Comparison of ENCODE assay signal across 9 cellular contexts in the genomic region with DNA sequence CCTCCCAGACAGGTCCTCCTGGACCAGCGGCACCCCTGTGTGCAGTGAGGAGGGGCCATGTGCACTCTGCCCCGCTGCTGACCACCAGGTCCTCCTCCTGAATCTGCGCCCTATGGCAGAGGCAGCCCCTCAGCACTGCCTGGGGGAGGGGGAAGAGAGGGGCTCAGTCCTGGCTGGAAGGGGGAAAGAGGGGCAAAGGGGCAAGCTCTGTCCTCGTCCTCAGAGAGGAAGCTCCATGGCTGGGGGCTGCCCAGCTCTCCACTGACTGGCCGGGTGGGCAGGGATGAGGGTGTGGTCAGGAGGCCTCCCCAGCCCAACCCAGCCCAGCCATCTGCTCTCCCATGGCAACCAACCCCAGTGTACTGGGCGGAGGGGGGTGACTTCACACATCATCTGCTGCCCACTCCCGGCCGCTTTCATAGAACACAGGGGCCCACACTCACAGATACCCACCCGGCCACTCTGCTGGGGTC. TPM values are rescaled to one million over a fixed set of nuclear protein-coding genes. Genes with fewer than 3 reads are reported as not detected.
DNase-seq lines count a peak whose midpoint lies in the region; ATAC-seq and TF ChIP-seq lines count a peak whose summit lies in the region.
"Had no signal": no experiment of that assay in that cellular context is flagged by ENCODE, and none has a peak within 500 bp of the region (broad histone marks: within the 10 kb centered on the region; RNA-seq: fewer than 3 reads in every experiment).

No MANE protein-coding gene starts in this region.

- ATAC-seq in GM23338 (peak; percentile 3; the same call in 2 of the 3 replicates), GM18870 (IDR thresholded peaks at IDR 0.05; ENCODE audit: unreplicated experiment) (no peak)
- no peak for ATAC-seq in stimulated activated naive CD8-positive, alpha-beta T cell treated with anti-CD3 and anti-CD28 coated beads, Interleukin-15, Interleukin-2, amounts not matched to agents 100 U/mL and 50 U/mL, for 24 hours
- ATAC-seq in stimulated activated memory B cell treated with anti-CD40 and anti-IgM and Interleukin-4, amounts not matched to agents 10 μg/mL and 1 μg/mL and 100 μg/mL, for 72 hours = no peak

- peaks cover 81% of the 10 kb centered on the region for H3K4me1 Mint-ChIP-seq in GM23338
- H3K4me1 Mint-ChIP-seq in stimulated activated memory B cell treated with anti-CD40 and anti-IgM and Interleukin-4, amounts not matched to agents 10 μg/mL and 1 μg/mL and 100 μg/mL, for 72 hours = peaks cover 5% of the 10 kb centered on the region

- H3K4me3 ChIP-seq in GM23338 = peak overlapping the region; percentile 35; the same call in 1 of the 2 replicates
- no peak overlapping the region for H3K4me3 ChIP-seq in skeletal muscle satellite cell (ENCODE audit: low read length)

- peaks cover 32% of the 10 kb centered on the region for H3F3A ChIP-seq in GM23338 (replicated peaks; ENCODE audit: low read depth)

- DNase-seq in GM23338 (ENCODE audit: low spot score) (no peak), hippocampal formation (lab: John Stamatoyannopoulos, UW) (peak; percentile 47 to 52), NCI-H226 (no peak)
- no peak for DNase-seq in stimulated activated naive CD8-positive, alpha-beta T cell treated with anti-CD3 and anti-CD28 coated beads, Interleukin-15, Interleukin-2, amounts not matched to agents 100 U/mL and 50 U/mL, for 24 hours
- DNase-seq: activated CD8-positive, alpha-beta memory T cell treated with anti-CD3 and anti-CD28 coated beads, Interleukin-2, amount 50 U/mL, for 48 hours had no signal

- H3K4me1 ChIP-seq in GM23338 (ENCODE audit: insufficient read depth) (peaks cover 78% of the 10 kb centered on the region), skeletal muscle satellite cell (ENCODE audit: control insufficient read depth, insufficient read depth, low read length) (peaks cover 63% of the 10 kb centered on the region)

- H3K27me3 ChIP-seq in GM23338 (ENCODE audit: insufficient read depth) (no peaks in the 10 kb centered on the region), skeletal muscle satellite cell (ENCODE audit: control insufficient read depth, insufficient read depth, low read length) (no peaks in the 10 kb centered on the region)

- H3K36me3 ChIP-seq in GM23338 (ENCODE audit: insufficient read depth) = no peaks in the 10 kb centered on the region
- H3K36me3 ChIP-seq in skeletal muscle satellite cell (ENCODE audit: insufficient read depth, low read length) = peaks cover 22% of the 10 kb centered on the region

- H3K27me3 Mint-ChIP-seq in GM23338 (ENCODE audit: insufficient read depth, low read depth, poor library complexity) = peaks cover 16% of the 10 kb centered on the region
- H3K27me3 Mint-ChIP-seq in stimulated activated memory B cell treated with anti-CD40 and anti-IgM and Interleukin-4, amounts not matched to agents 10 μg/mL and 1 μg/mL and 100 μg/mL, for 72 hours = peaks cover 91% of the 10 kb centered on the region

- H3K9me2 ChIP-seq in GM23338 (ENCODE audit: insufficient read depth) = no peaks in the 10 kb centered on the region

- no peak for TF ChIP-seq CTCF in GM23338 (conservative IDR thresholded peaks at IDR 0.05; ENCODE audit: low read depth in 2 of 2)

- no peaks in the 10 kb centered on the region for H3K9me3 Mint-ChIP-seq in GM23338
- H3K9me3 Mint-ChIP-seq in stimulated activated memory B cell treated with anti-CD40 and anti-IgM and Interleukin-4, amounts not matched to agents 10 μg/mL and 1 μg/mL and 100 μg/mL, for 72 hours = no peaks in the 10 kb centered on the region

- H2AFZ ChIP-seq in GM23338 = no peak overlapping the region

- H3K27ac ChIP-seq in GM23338 (ENCODE audit: low read depth) = peak overlapping the region; percentile 100
- H3K27ac ChIP-seq in angular gyrus (ENCODE audit: low read depth, low read length) = peak overlapping the region; percentile 60

- no peak overlapping the region for H3K4me3 Mint-ChIP-seq in GM23338
- H3K4me3 Mint-ChIP-seq in stimulated activated memory B cell treated with anti-CD40 and anti-IgM and Interleukin-4, amounts not matched to agents 10 μg/mL and 1 μg/mL and 100 μg/mL, for 72 hours = no peak overlapping the region

- peak overlapping the region; percentile 48 for H3K9ac ChIP-seq in skeletal muscle satellite cell (ENCODE audit: low read depth, low read length)

- H3K4me2 ChIP-seq in GM23338 (peak overlapping the region; percentile 62), skeletal muscle satellite cell (ENCODE audit: low read length) (peak overlapping the region; percentile 18)

- H3K9me3 ChIP-seq in skeletal muscle satellite cell (replicated peaks; ENCODE audit: low read length) = no peaks in the 10 kb centered on the region

- peaks cover 4% of the 10 kb centered on the region; the same call in 1 of the 3 replicates for H3K36me3 Mint-ChIP-seq in GM23338 (ENCODE audit: low read depth)
- no peaks in the 10 kb centered on the region for H3K36me3 Mint-ChIP-seq in stimulated activated memory B cell treated with anti-CD40 and anti-IgM and Interleukin-4, amounts not matched to agents 10 μg/mL and 1 μg/mL and 100 μg/mL, for 72 hours

- peaks cover 25% of the 10 kb centered on the region for H4K20me1 ChIP-seq in GM23338 (replicated peaks; ENCODE audit: insufficient read depth)

- H3K79me2 ChIP-seq in GM23338 (replicated peaks; ENCODE audit: insufficient read depth) = peaks cover 87% of the 10 kb centered on the region

- peak overlapping the region; percentile 72 for H3K27ac Mint-ChIP-seq in GM23338
- H3K27ac Mint-ChIP-seq in stimulated activated memory B cell treated with anti-CD40 and anti-IgM and Interleukin-4, amounts not matched to agents 10 μg/mL and 1 μg/mL and 100 μg/mL, for 72 hours = no peak overlapping the region

TF ChIP-seq in GM23338, 12 proteins besides CTCF, POLR2A, EP300 and RAD21:
- no peak for TF ChIP-seq CREB1 (CRISPR knock-in tag; IDR thresholded peaks at IDR 0.05; ENCODE audit: low read depth)
- no peak for TF ChIP-seq JUNB (IDR thresholded peaks at IDR 0.05; ENCODE audit: unreplicated experiment)
- TF ChIP-seq NANOG (IDR thresholded peaks at IDR 0.05; ENCODE audit: borderline replicate concordance) = no peak
- TF ChIP-seq, protein P1, sequence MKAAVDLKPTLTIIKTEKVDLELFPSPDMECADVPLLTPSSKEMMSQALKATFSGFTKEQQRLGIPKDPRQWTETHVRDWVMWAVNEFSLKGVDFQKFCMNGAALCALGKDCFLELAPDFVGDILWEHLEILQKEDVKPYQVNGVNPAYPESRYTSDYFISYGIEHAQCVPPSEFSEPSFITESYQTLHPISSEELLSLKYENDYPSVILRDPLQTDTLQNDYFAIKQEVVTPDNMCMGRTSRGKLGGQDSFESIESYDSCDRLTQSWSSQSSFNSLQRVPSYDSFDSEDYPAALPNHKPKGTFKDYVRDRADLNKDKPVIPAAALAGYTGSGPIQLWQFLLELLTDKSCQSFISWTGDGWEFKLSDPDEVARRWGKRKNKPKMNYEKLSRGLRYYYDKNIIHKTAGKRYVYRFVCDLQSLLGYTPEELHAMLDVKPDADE (IDR thresholded peaks at IDR 0.05) = no peak
- TF ChIP-seq ZNF114 (CRISPR knock-in tag; IDR thresholded peaks at IDR 0.05) = no peak
TF ChIP-seq in GM23338: peak in this region for 0.

RNA-seq across cellular contexts. Expression of gene BCAR1, which starts 5.5 kb away (rescaled TPM):
- total RNA-seq in GM23338 (2014; rRNA removed; shearing (Covaris generic)) = 121 and 140 TPM in 2 replicates
- 37.9 and 38.3 TPM in 2 replicates for polyA plus RNA-seq in GM23338 (2016; fragmentation: Nextera tagmentation; extraction: Ambion mirVana)
- 40.3 and 49.4 TPM in 2 replicates for total RNA-seq in skeletal muscle satellite cell (2012; rRNA removed)

RNA-seq across cellular contexts. Expression of gene CTRB1, which starts 38.1 kb away (rescaled TPM):
- total RNA-seq in GM23338 (2014; rRNA removed; shearing (Covaris generic)) = not detected in 2 replicates
- not detected in 2 replicates for polyA plus RNA-seq in GM23338 (2016; fragmentation: Nextera tagmentation; extraction: Ambion mirVana)
- total RNA-seq in skeletal muscle satellite cell (2012; rRNA removed) = not detected in 2 replicates

RNA-seq across cellular contexts. Expression of gene CTRB2, which starts 49.9 kb away (rescaled TPM):
- total RNA-seq in GM23338 (2014; rRNA removed; shearing (Covaris generic)) = not detected in 2 replicates
- not detected in 2 replicates for polyA plus RNA-seq in GM23338 (2016; fragmentation: Nextera tagmentation; extraction: Ambion mirVana)
- total RNA-seq in skeletal muscle satellite cell (2012; rRNA removed) = not detected in 2 replicates

Comparison
In these comparisons a context has a peak if more than half of its experiments do, and no peak if none do; other contexts are left out.
1. DNase-seq: peak in hippocampal formation (2 of 2); none in GM23338 (single experiment), stimulated activated naive CD8-positive, alpha-beta T cell treated with anti-CD3 and anti-CD28 coated beads, Interleukin-15, Interleukin-2, amounts not matched to agents 100 U/mL and 50 U/mL, for 24 hours (single experiment) and NCI-H226 (single experiment).